1 cellular context compared by ENCODE assay signal in genomic region chr12:4276524-4277204, GRCh38.
A peak's percentile ranks its signal among the peaks of the same experiment; 100 is the strongest.
TF ChIP-seq lines count a peak whose summit lies in the region.

No MANE protein-coding gene starts in this region.

TF ChIP-seq in HepG2, 621 proteins besides CTCF, POLR2A, EP300 and RAD21 (continued from another document):
- no peak for TF ChIP-seq HDAC1 (CRISPR knock-in tag; IDR thresholded peaks at IDR 0.05)
- no peak for TF ChIP-seq TOPORS (CRISPR knock-in tag; IDR thresholded peaks at IDR 0.05)
- TF ChIP-seq GABPA (IDR thresholded peaks at IDR 0.05; ENCODE audit: low read depth, low read length), result no peak
- no peak for TF ChIP-seq GABPA (CRISPR knock-in tag; IDR thresholded peaks at IDR 0.05; ENCODE audit: low read depth)
- TF ChIP-seq ZNF674 (CRISPR knock-in tag; IDR thresholded peaks at IDR 0.05; ENCODE audit: low read depth), result no peak
- TF ChIP-seq YY1 (IDR thresholded peaks at IDR 0.05; ENCODE audit: insufficient read depth, insufficient replicate concordance, low read depth, low read length), result no peak
- TF ChIP-seq FOXC1 (CRISPR knock-in tag; IDR thresholded peaks at IDR 0.05; ENCODE audit: borderline replicate concordance), result 0 out of 2 replicates have a peak, but pooled peaks have one; percentile 50
- TF ChIP-seq ZFP36L1 (CRISPR knock-in tag; IDR thresholded peaks at IDR 0.05), result no peak
- no peak for TF ChIP-seq HMGXB3 (CRISPR knock-in tag; IDR thresholded peaks at IDR 0.05; ENCODE audit: borderline replicate concordance)
- 0 out of 2 replicates have a peak, but pooled peaks have one; percentile 13 for TF ChIP-seq SUZ12 (IDR thresholded peaks at IDR 0.05; ENCODE audit: low read depth, low read length)
- TF ChIP-seq RARA (CRISPR knock-in tag; IDR thresholded peaks at IDR 0.05), result peak; percentile 33; the same call in 1 of the 2 replicates
- TF ChIP-seq MZF1 (CRISPR knock-in tag; IDR thresholded peaks at IDR 0.05; ENCODE audit: borderline replicate concordance), result no peak
- no peak for TF ChIP-seq SRF (IDR thresholded peaks at IDR 0.05; ENCODE audit: low read depth, low read length)
- TF ChIP-seq MLXIP (CRISPR knock-in tag; IDR thresholded peaks at IDR 0.05; ENCODE audit: borderline replicate concordance), result no peak
- no peak for TF ChIP-seq ZNF530 (CRISPR knock-in tag; IDR thresholded peaks at IDR 0.05; ENCODE audit: low read depth)
- no peak for TF ChIP-seq ZNF660 (CRISPR knock-in tag; IDR thresholded peaks at IDR 0.05; ENCODE audit: borderline replicate concordance, low read depth)
- TF ChIP-seq ZNF496 (CRISPR knock-in tag; IDR thresholded peaks at IDR 0.05; ENCODE audit: insufficient replicate concordance), result no peak
- TF ChIP-seq GATAD1 (CRISPR knock-in tag; IDR thresholded peaks at IDR 0.05), result peak; percentile 52; the same call in 1 of the 2 replicates
TF ChIP-seq in HepG2: peak in this region for 55.
